ENCODE assay signal across 22 cellular contexts in the genomic region with DNA sequence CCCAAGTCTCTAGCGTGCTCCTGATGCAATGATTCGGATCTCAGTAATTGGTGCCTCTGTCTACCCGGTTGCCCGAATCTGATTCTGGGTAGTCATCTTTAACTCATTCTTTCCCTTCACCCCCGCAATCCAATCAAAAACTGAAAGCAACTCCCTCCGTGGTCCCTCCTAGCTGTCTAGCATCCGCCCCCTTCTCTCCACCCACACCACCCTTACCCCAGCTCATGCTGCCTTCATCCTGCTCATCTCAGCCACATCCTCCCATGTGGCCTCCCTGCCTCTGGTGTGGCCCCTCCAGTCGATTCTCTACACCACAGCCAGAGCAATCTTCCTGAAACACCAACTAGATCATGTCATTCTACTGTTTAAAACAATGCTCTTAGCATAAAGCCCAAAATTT.
"Had no signal": no experiment of that assay in that cellular context is flagged by ENCODE, and none has a peak within 500 bp of the region (broad histone marks: within the 10 kb centered on the region; RNA-seq: fewer than 3 reads in every experiment).

No MANE protein-coding gene starts in this region.

- H3K9me3 ChIP-seq: body of pancreas, left ventricle myocardium inferior, mucosa of descending colon, thoracic aorta had no signal

- H3K36me3 Mint-ChIP-seq: activated naive CD4-positive, alpha-beta T cell treated with anti-CD3 and anti-CD28 coated beads, Interleukin-2, amount 50 U/mL, for 24 hours; naive thymus-derived CD4-positive, alpha-beta T cell; T-cell had no signal

- H3K36me3 ChIP-seq: left ventricle myocardium inferior, thoracic aorta had no signal

- H3K27ac ChIP-seq: body of pancreas, foreskin keratinocyte, left ventricle myocardium inferior, SK-N-MC, thoracic aorta had no signal

- H3K27me3 ChIP-seq: body of pancreas had no signal

- H3K27ac Mint-ChIP-seq: activated naive CD4-positive, alpha-beta T cell treated with anti-CD3 and anti-CD28 coated beads, Interleukin-2, amount 50 U/mL, for 24 hours; naive thymus-derived CD4-positive, alpha-beta T cell; T-cell had no signal

- H3K4me1 Mint-ChIP-seq: activated naive CD4-positive, alpha-beta T cell treated with anti-CD3 and anti-CD28 coated beads, Interleukin-2, amount 50 U/mL, for 24 hours; T-cell had no signal

- H3K4me3 ChIP-seq: body of pancreas, left ventricle myocardium inferior, mucosa of descending colon, SK-N-MC, thoracic aorta had no signal

- H3K4me3 Mint-ChIP-seq: activated naive CD4-positive, alpha-beta T cell treated with anti-CD3 and anti-CD28 coated beads, Interleukin-2, amount 50 U/mL, for 24 hours; naive thymus-derived CD4-positive, alpha-beta T cell; T-cell had no signal

- H3K4me1 ChIP-seq: body of pancreas, foreskin keratinocyte had no signal

- H3K9me3 Mint-ChIP-seq: activated naive CD4-positive, alpha-beta T cell treated with anti-CD3 and anti-CD28 coated beads, Interleukin-2, amount 50 U/mL, for 24 hours; T-cell had no signal

- ATAC-seq: body of pancreas; foreskin keratinocyte; mucosa of descending colon; naive thymus-derived CD4-positive, alpha-beta T cell; T-cell had no signal

- DNase-seq: activated CD4-positive, CD25-positive, alpha-beta regulatory T cell treated with anti-CD3 and anti-CD28 coated beads, Interleukin-2, amount 50 U/mL, for 72 hours; activated effector memory CD4-positive, alpha-beta T cell treated with anti-CD3 and anti-CD28 coated beads, Interleukin-2, amount 50 U/mL, for 16 hours; activated T-cell treated with anti-CD3 and anti-CD28 coated beads, Interleukin-2, amount 50 U/mL, for 1 hour; amygdala; body of pancreas; central memory CD4-positive, alpha-beta T cell; cortex of kidney; effector CD8-positive, alpha-beta T cell; foreskin keratinocyte; glutamatergic neuron; hypothalamus; left ventricle myocardium inferior; mucosa of descending colon; naive thymus-derived CD4-positive, alpha-beta T cell; posterior cingulate gyrus; retina; stimulated activated CD4-positive, alpha-beta T cell treated with anti-CD3 and anti-CD28 coated beads, Interleukin-2, amount 100 ng/mL, for 48 hours; T-cell; T-helper 9 cell had no signal
